8 cellular contexts compared by ENCODE assay signal in the genomic region with DNA sequence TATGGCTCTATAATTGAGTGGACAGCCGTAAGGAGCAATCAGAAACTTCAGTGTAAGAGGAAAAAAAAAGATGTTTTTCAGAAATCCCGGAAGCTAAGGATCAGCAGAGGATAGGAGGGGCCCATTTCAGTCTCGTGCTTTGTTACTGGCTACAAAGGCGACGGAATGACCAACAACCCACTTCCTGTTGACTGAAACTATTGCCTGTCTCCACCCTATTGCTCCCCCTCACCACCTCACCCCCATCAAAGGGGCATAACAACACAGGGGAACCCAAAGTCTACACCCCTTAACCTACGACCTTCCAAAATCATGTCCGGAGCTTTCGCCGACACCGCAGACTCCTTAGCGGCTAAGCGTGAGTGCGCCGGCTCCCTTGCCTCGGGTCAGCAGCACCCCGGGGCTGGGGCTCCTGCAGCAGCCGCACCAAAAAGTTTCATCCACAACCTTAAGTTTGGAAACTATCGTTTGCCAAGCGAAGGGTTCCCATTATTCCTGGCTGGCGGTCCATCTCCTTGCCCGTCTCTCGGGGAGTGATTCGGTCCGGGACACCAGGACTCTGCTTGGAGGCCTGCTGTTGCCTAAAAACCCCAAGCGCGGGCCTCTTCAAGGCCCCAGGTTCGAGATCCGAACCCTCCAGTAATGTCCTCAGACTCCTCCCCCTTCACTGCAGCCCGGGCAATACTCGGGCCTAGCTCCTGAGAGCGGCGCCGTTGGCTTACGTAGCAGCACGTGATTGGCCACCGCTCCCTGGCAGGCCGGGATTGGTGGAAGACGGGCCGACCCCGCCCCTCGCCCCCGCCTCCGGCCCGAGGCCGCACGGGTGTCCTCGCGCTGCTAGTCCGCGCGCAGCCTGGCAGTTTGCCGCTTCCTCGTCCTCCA. TPM values are rescaled to one million over a fixed set of nuclear protein-coding genes. Genes with fewer than 3 reads are reported as not detected.
DNase-seq lines count a peak whose midpoint lies in the region; ATAC-seq and TF ChIP-seq lines count a peak whose summit lies in the region.

A gene (plus strand): TSS at position 840 of the 882 bp plus-strand sequence. CDS start 53 bp downstream, outside the sequence.

- no peaks in the 10 kb centered on the region for H3K36me3 Mint-ChIP-seq in activated naive CD8-positive, alpha-beta T cell

- ATAC-seq in HG02623 (IDR thresholded peaks at IDR 0.05; ENCODE audit: unreplicated experiment) (peak; percentile 77), omental fat pad (ENCODE audit: low FRiP score) (peak; percentile 96)

- H3K4me3 ChIP-seq in testis, result peak within 1 kb of the TSS; percentile 93 to 98

- DNase-seq in GM10248 (ENCODE audit: extremely low spot score) (peak; percentile 99), NCI-H1105 (lab: John Stamatoyannopoulos, UW) (peak; percentile 81), SKM-1 treated with dmso at 0.1 percent for 144 hours (lab: John Stamatoyannopoulos, UW; ENCODE audit: unreplicated experiment) (peak; percentile 91), glomerular visceral epithelial cell (ENCODE audit: extremely low spot score) (peak; percentile 98), omental fat pad (ENCODE audit: low spot score) (peak; percentile 95), testis (peak; percentile 99)

- TF ChIP-seq CTCF in GM10248 (IDR thresholded peaks at IDR 0.05; ENCODE audit: control extremely low read depth, extremely low read depth, low read depth, missing control alignments) (no peak), omental fat pad (IDR thresholded peaks at IDR 0.05) (no peak), testis (IDR thresholded peaks at IDR 0.05) (no peak)

- peaks cover 65% of the 10 kb centered on the region for H3K4me1 Mint-ChIP-seq in activated naive CD8-positive, alpha-beta T cell (ENCODE audit: low read depth)

- H3K4me3 Mint-ChIP-seq in activated naive CD8-positive, alpha-beta T cell, result peak within 1 kb of the TSS; percentile 98

- CTCF ChIA-PET in GM10248 (lab: Yijun Ruan, JAX), result interaction anchor here (0.7 to 9.7 kb wide), 6 partner anchors 10 to 250 kb away, joined by 3 to 103 read pairs (median 6); a partner anchor contains a TSS

- H3K27me3 ChIP-seq in testis, result no peaks in the 10 kb centered on the region

- H3K27me3 Mint-ChIP-seq in activated naive CD8-positive, alpha-beta T cell, result no peaks in the 10 kb centered on the region

- H3K36me3 ChIP-seq in testis (ENCODE audit: low read depth, missing control alignments), result no peaks in the 10 kb centered on the region

- WGBS in testis, 2 donors, result 0% methylated on average over 26 to 53 of the region's 53 CpGs

- peak; percentile 49 for TF ChIP-seq POLR2A in testis (IDR thresholded peaks at IDR 0.05)

- peaks cover 17% of the 10 kb centered on the region for H3K4me1 ChIP-seq in testis

- intact Hi-C loops in testis (cut with DNase I; ENCODE audit: low total_unique reads), result loop anchor here (2.0 kb wide), 1 partner anchor 250 kb away; a partner anchor contains a TSS

- H3K9me3 ChIP-seq in testis, result no peaks in the 10 kb centered on the region

- peak within 1 kb of the TSS; percentile 100 for H3K27ac Mint-ChIP-seq in activated naive CD8-positive, alpha-beta T cell

- POLR2A ChIA-PET in GM10248 (lab: Yijun Ruan, JAX), result interaction anchor here (1.5 to 1.7 kb wide), 2 partner anchors 9 to 249 kb away, joined by 7 to 8 read pairs; a partner anchor contains a TSS

- peak within 1 kb of the TSS; percentile 99 for H3K27ac ChIP-seq in testis

- no peaks in the 10 kb centered on the region for H3K9me3 Mint-ChIP-seq in activated naive CD8-positive, alpha-beta T cell (ENCODE audit: low read depth)

RNA-seq across cellular contexts. Expression of the gene that starts here (rescaled TPM):
- total RNA-seq in omental fat pad, result 10 to 100 TPM; 38.5 to 45.5 (median 42.3) TPM
- 100 to 1,000 TPM in 1 of 2 donors, 10 to 100 TPM in 1; 86.2 to 112 TPM for total RNA-seq in testis
- 171 TPM for polyA plus RNA-seq in testis (ENCODE audit: insufficient read depth, low read depth, low replicate concordance)

Comparison
In these comparisons a context has a peak if more than half of its experiments do, and no peak if none do; other contexts are left out.
1. Peak in every context shown above with its lines: DNase-seq, ATAC-seq, H3K4me3 ChIP-seq and H3K27ac ChIP-seq.